1 cellular context compared by ENCODE assay signal in genomic region chr16:57045694-57046381, GRCh38.
TF ChIP-seq lines count a peak whose summit lies in the region.

No MANE protein-coding gene starts in this region.

TF ChIP-seq in HepG2, 621 proteins besides CTCF, POLR2A, EP300 and RAD21 (continued from another document):
- peak; percentile 71; the same call in 1 of the 2 replicates for TF ChIP-seq FOXC1 (CRISPR knock-in tag; IDR thresholded peaks at IDR 0.05; ENCODE audit: borderline replicate concordance)
- TF ChIP-seq, protein P1, sequence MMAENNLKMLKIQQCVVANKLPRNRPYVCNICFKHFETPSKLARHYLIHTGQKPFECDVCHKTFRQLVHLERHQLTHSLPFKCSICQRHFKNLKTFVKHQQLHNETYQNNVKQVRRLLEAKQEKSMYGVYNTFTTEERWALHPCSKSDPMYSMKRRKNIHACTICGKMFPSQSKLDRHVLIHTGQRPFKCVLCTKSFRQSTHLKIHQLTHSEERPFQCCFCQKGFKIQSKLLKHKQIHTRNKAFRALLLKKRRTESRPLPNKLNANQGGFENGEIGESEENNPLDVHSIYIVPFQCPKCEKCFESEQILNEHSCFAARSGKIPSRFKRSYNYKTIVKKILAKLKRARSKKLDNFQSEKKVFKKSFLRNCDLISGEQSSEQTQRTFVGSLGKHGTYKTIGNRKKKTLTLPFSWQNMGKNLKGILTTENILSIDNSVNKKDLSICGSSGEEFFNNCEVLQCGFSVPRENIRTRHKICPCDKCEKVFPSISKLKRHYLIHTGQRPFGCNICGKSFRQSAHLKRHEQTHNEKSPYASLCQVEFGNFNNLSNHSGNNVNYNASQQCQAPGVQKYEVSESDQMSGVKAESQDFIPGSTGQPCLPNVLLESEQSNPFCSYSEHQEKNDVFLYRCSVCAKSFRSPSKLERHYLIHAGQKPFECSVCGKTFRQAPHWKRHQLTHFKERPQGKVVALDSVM (CRISPR knock-in tag; IDR thresholded peaks at IDR 0.05): no peak
- peak; percentile 73; the same call in 1 of the 2 replicates for TF ChIP-seq FOXK1 (CRISPR knock-in tag; IDR thresholded peaks at IDR 0.05; ENCODE audit: borderline replicate concordance, low read depth)
- no peak for TF ChIP-seq SP4 (CRISPR knock-in tag; IDR thresholded peaks at IDR 0.05)
- no peak for TF ChIP-seq ZNF558 (CRISPR knock-in tag; IDR thresholded peaks at IDR 0.05; ENCODE audit: borderline replicate concordance)
- TF ChIP-seq RXRA (CRISPR knock-in tag; IDR thresholded peaks at IDR 0.05): peak; percentile 46; the same call in 1 of the 2 replicates
- no peak for TF ChIP-seq SIX4 (CRISPR knock-in tag; IDR thresholded peaks at IDR 0.05)
- TF ChIP-seq, protein P2, sequence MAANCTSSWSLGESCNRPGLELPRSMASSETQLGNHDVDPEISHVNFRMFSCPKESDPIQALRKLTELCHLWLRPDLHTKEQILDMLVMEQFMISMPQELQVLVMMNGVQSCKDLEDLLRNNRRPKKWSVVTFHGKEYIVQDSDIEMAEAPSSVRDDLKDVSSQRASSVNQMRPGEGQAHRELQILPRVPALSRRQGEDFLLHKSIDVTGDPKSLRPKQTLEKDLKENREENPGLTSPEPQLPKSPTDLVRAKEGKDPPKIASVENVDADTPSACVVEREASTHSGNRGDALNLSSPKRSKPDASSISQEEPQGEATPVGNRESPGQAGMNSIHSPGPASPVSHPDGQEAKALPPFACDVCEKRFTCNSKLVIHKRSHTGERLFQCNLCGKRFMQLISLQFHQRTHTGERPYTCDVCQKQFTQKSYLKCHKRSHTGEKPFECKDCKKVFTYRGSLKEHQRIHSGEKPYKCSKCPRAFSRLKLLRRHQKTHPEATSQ (CRISPR knock-in tag; IDR thresholded peaks at IDR 0.05; ENCODE audit: borderline replicate concordance): no peak
- TF ChIP-seq ZNF333 (CRISPR knock-in tag; IDR thresholded peaks at IDR 0.05; ENCODE audit: borderline replicate concordance): 0 out of 2 replicates have a peak, but pooled peaks have one; percentile 40
- TF ChIP-seq ZNF646 (CRISPR knock-in tag; IDR thresholded peaks at IDR 0.05): no peak
- 0 out of 2 replicates have a peak, but pooled peaks have one; percentile 27 for TF ChIP-seq YEATS2 (CRISPR knock-in tag; IDR thresholded peaks at IDR 0.05; ENCODE audit: borderline replicate concordance)
- no peak for TF ChIP-seq ZNF484 (CRISPR knock-in tag; IDR thresholded peaks at IDR 0.05; ENCODE audit: borderline replicate concordance, low read depth)
- TF ChIP-seq PHF20 (CRISPR knock-in tag; IDR thresholded peaks at IDR 0.05): no peak
- no peak for TF ChIP-seq ZNF44 (CRISPR knock-in tag; IDR thresholded peaks at IDR 0.05)
- TF ChIP-seq RARA (CRISPR knock-in tag; IDR thresholded peaks at IDR 0.05): no peak
- TF ChIP-seq ZNF329 (CRISPR knock-in tag; IDR thresholded peaks at IDR 0.05; ENCODE audit: low read depth): no peak
- TF ChIP-seq SOX5 (CRISPR knock-in tag; IDR thresholded peaks at IDR 0.05; ENCODE audit: borderline replicate concordance): peak; percentile 31; the same call in 1 of the 2 replicates
- TF ChIP-seq ZNF780A (CRISPR knock-in tag; IDR thresholded peaks at IDR 0.05): no peak
- TF ChIP-seq, protein P3, sequence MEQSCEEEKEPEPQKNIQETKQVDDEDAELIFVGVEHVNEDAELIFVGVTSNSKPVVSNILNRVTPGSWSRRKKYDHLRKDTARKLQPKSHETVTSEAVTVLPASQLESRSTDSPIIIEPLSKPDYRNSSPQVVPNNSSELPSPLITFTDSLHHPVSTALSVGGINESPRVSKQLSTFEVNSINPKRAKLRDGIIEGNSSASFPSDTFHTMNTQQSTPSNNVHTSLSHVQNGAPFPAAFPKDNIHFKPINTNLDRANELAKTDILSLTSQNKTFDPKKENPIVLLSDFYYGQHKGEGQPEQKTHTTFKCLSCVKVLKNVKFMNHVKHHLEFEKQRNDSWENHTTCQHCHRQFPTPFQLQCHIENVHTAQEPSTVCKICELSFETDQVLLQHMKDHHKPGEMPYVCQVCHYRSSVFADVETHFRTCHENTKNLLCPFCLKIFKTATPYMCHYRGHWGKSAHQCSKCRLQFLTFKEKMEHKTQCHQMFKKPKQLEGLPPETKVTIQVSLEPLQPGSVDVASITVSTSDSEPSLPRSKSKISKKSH (CRISPR knock-in tag; IDR thresholded peaks at IDR 0.05; ENCODE audit: borderline replicate concordance): no peak
- no peak for TF ChIP-seq ZNF737 (CRISPR knock-in tag; IDR thresholded peaks at IDR 0.05; ENCODE audit: borderline replicate concordance)
- TF ChIP-seq ZNF556 (CRISPR knock-in tag; IDR thresholded peaks at IDR 0.05; ENCODE audit: borderline replicate concordance): peak; percentile 34; the same call in 1 of the 2 replicates
- TF ChIP-seq ZNF101 (CRISPR knock-in tag; IDR thresholded peaks at IDR 0.05; ENCODE audit: borderline replicate concordance, low read depth): no peak
- TF ChIP-seq PRDM15 (CRISPR knock-in tag; IDR thresholded peaks at IDR 0.05): no peak
- peak; percentile 64 for TF ChIP-seq GATAD2A (CRISPR knock-in tag; IDR thresholded peaks at IDR 0.05)
- TF ChIP-seq U2AF2 (IDR thresholded peaks at IDR 0.05; ENCODE audit: low read depth, low read length): no peak
- no peak for TF ChIP-seq ZNF296 (CRISPR knock-in tag; conservative IDR thresholded peaks at IDR 0.05)
- no peak for TF ChIP-seq RORA (CRISPR knock-in tag; IDR thresholded peaks at IDR 0.05)
- TF ChIP-seq STAG1 (CRISPR knock-in tag; IDR thresholded peaks at IDR 0.05): peak; percentile 95
- peak; percentile 27; the same call in 1 of the 2 replicates for TF ChIP-seq ZNF720 (CRISPR knock-in tag; IDR thresholded peaks at IDR 0.05)
- TF ChIP-seq BCLAF1 (IDR thresholded peaks at IDR 0.05): no peak
